In genomic region chr9:96412174-96412913, GRCh38 we compare ENCODE assay signal across 22 cellular contexts. TPM values are rescaled to one million over a fixed set of nuclear protein-coding genes. Genes with fewer than 3 reads are reported as not detected.
DNase-seq lines count a peak whose midpoint lies in the region; ATAC-seq and TF ChIP-seq lines count a peak whose summit lies in the region.
"Had no signal": no experiment of that assay in that cellular context is flagged by ENCODE, and none has a peak within 500 bp of the region (broad histone marks: within the 10 kb centered on the region; RNA-seq: fewer than 3 reads in every experiment).

No MANE protein-coding gene starts in this region.

- H3K9ac ChIP-seq in HUES48 (ENCODE audit: low read depth, low read length), result no peak overlapping the region
- H3K9ac ChIP-seq: parathyroid adenoma had no signal

- H3K9me3 Mint-ChIP-seq in activated CD8-positive, alpha-beta memory T cell treated with anti-CD3 and anti-CD28 coated beads, Interleukin-2, amount 10 ng/mL, durations not matched to agents 7 days and 5 days (ENCODE audit: low read depth), result no peaks in the 10 kb centered on the region
- no peaks in the 10 kb centered on the region for H3K9me3 Mint-ChIP-seq in activated T-helper 1 cell treated with anti-CD3 and anti-CD28 coated beads, Interleukin-12 subunit alpha, Interleukin-12 subunit beta, Interleukin-2, Interleukin-4 antibody, amounts not matched to agents 30 ng/mL and 10 ng/mL and 1 ng/mL, durations not matched to agents 14 hours and 24 hours and 36 hours
- H3K9me3 Mint-ChIP-seq: natural killer cell had no signal

- H3K27ac ChIP-seq in HUES48 (ENCODE audit: low read depth, low read length) (peak overlapping the region; percentile 43), adrenal gland (no peak overlapping the region)
- H3K27ac ChIP-seq: parathyroid adenoma, right lobe of liver, SJCRH30 had no signal

- H3K27me3 ChIP-seq in HUES48 (ENCODE audit: control insufficient read depth, insufficient read depth, low read length), result no peaks in the 10 kb centered on the region
- no peaks in the 10 kb centered on the region for H3K27me3 ChIP-seq in adrenal gland
- H3K27me3 ChIP-seq: heart right ventricle, right lobe of liver, SJCRH30, transverse colon had no signal

- no peak overlapping the region for H3K4me3 Mint-ChIP-seq in activated CD8-positive, alpha-beta memory T cell treated with anti-CD3 and anti-CD28 coated beads, Interleukin-2, amount 10 ng/mL, durations not matched to agents 7 days and 5 days
- no peak overlapping the region for H3K4me3 Mint-ChIP-seq in activated T-helper 1 cell treated with anti-CD3 and anti-CD28 coated beads, Interleukin-12 subunit alpha, Interleukin-12 subunit beta, Interleukin-2, Interleukin-4 antibody, amounts not matched to agents 30 ng/mL and 10 ng/mL and 1 ng/mL, durations not matched to agents 14 hours and 24 hours and 36 hours
- H3K4me3 Mint-ChIP-seq: natural killer cell had no signal

- 88 to 90% (median 89%) methylated on average over 8 of the region's 8 CpGs for WGBS in adrenal gland, 4 donors

- CTCF ChIA-PET in activated CD8-positive, alpha-beta memory T cell treated with anti-CD3 and anti-CD28 coated beads, Interleukin-2, amount 10 ng/mL, durations not matched to agents 7 days and 5 days (lab: Charles Lee), result interaction anchor here (1.1 kb wide), 1 partner anchor 30 kb away, joined by 4 read pairs; no protein-coding TSS in a partner anchor

- no peak for TF ChIP-seq POLR2A in adrenal gland (IDR thresholded peaks at IDR 0.05)

- H3K4me3 ChIP-seq in HUES48 (ENCODE audit: low read depth, low read length), result no peak overlapping the region
- no peak overlapping the region for H3K4me3 ChIP-seq in adrenal gland
- H3K4me3 ChIP-seq: heart right ventricle, right lobe of liver, SJCRH30, transverse colon had no signal

- H3K36me3 ChIP-seq in HUES48 (ENCODE audit: control insufficient read depth, insufficient read depth, low read length) (peaks cover 11% of the 10 kb centered on the region), adrenal gland (replicated peaks in 1 of 2) (no peaks in the 10 kb centered on the region)
- H3K36me3 ChIP-seq: heart right ventricle, right lobe of liver, transverse colon had no signal

- DNase-seq in activated CD8-positive, alpha-beta memory T cell treated with anti-CD3 and anti-CD28 coated beads, Interleukin-2, amount 10 ng/mL, durations not matched to agents 7 days and 5 days, result no peak
- no peak for DNase-seq in activated CD8-positive, alpha-beta memory T cell treated with anti-CD3 and anti-CD28 coated beads, Interleukin-2, amount 50 U/mL, for 48 hours
- no peak for DNase-seq in activated T-helper 1 cell treated with anti-CD3 and anti-CD28 coated beads, Interleukin-12 subunit alpha, Interleukin-12 subunit beta, Interleukin-2, Interleukin-4 antibody, amounts not matched to agents 30 ng/mL and 10 ng/mL and 1 ng/mL, durations not matched to agents 14 hours and 24 hours and 36 hours (ENCODE audit: low spot score)
- DNase-seq in pons (ENCODE audit: low spot score) (peak; percentile 14), adrenal gland (no peak), NCI-H2196 (lab: John Stamatoyannopoulos, UW; ENCODE audit: unreplicated experiment) (no peak), NOMO-1 (lab: John Stamatoyannopoulos, UW; ENCODE audit: unreplicated experiment in 2 of 2) (no peak)
- DNase-seq: activated effector memory CD4-positive, alpha-beta T cell treated with Interleukin-2 at 50 U/mL for 16 hours; aorta; GOT3; heart right ventricle; mesendoderm; natural killer cell; NCI-H446 treated with DMSO at 0.1 percent for 48 hours; right lobe of liver; SJCRH30; T-helper 9 cell; transverse colon had no signal

- no peak for ATAC-seq in activated CD8-positive, alpha-beta memory T cell treated with anti-CD3 and anti-CD28 coated beads, Interleukin-2, amount 10 ng/mL, durations not matched to agents 7 days and 5 days
- ATAC-seq: activated CD4-positive, CD25-positive, alpha-beta regulatory T cell treated with anti-CD3 and anti-CD28 coated beads, Interleukin-2, amount 50 U/mL, for 24 hours; heart right ventricle; HepG2; natural killer cell; right lobe of liver had no signal

- peaks cover 45% of the 10 kb centered on the region for H3K36me3 Mint-ChIP-seq in activated CD8-positive, alpha-beta memory T cell treated with anti-CD3 and anti-CD28 coated beads, Interleukin-2, amount 10 ng/mL, durations not matched to agents 7 days and 5 days
- peaks cover 17% of the 10 kb centered on the region for H3K36me3 Mint-ChIP-seq in activated T-helper 1 cell treated with anti-CD3 and anti-CD28 coated beads, Interleukin-12 subunit alpha, Interleukin-12 subunit beta, Interleukin-2, Interleukin-4 antibody, amounts not matched to agents 30 ng/mL and 10 ng/mL and 1 ng/mL, durations not matched to agents 14 hours and 24 hours and 36 hours (ENCODE audit: low read depth)
- H3K36me3 Mint-ChIP-seq: natural killer cell had no signal

- intact Hi-C loops in activated T-helper 1 cell treated with anti-CD3 and anti-CD28 coated beads, Interleukin-12 subunit alpha, Interleukin-12 subunit beta, Interleukin-2, Interleukin-4 antibody, amounts not matched to agents 30 ng/mL and 10 ng/mL and 1 ng/mL, durations not matched to agents 14 hours and 24 hours and 36 hours (cut with micrococcal nuclease), result loop anchor here (2.0 to 10.0 kb wide), 3 partner anchors 14 to 622 kb away; partner anchors contain the start of gene CTSV
- intact Hi-C loops in adrenal gland (cut with DNase I), result no loop called here

- peaks cover 61% of the 10 kb centered on the region for H3K4me1 Mint-ChIP-seq in activated CD8-positive, alpha-beta memory T cell treated with anti-CD3 and anti-CD28 coated beads, Interleukin-2, amount 10 ng/mL, durations not matched to agents 7 days and 5 days
- peaks cover 60% of the 10 kb centered on the region for H3K4me1 Mint-ChIP-seq in activated T-helper 1 cell treated with anti-CD3 and anti-CD28 coated beads, Interleukin-12 subunit alpha, Interleukin-12 subunit beta, Interleukin-2, Interleukin-4 antibody, amounts not matched to agents 30 ng/mL and 10 ng/mL and 1 ng/mL, durations not matched to agents 14 hours and 24 hours and 36 hours (ENCODE audit: low read depth)

- H3K9me3 ChIP-seq in HUES48 (ENCODE audit: control insufficient read depth, insufficient read depth, low read length), result no peaks in the 10 kb centered on the region
- no peaks in the 10 kb centered on the region for H3K9me3 ChIP-seq in adrenal gland (replicated peaks in 1 of 3)
- H3K9me3 ChIP-seq: heart right ventricle, right lobe of liver, SJCRH30, transverse colon had no signal

- H3K4me1 ChIP-seq in HUES48 (ENCODE audit: control insufficient read depth, insufficient read depth, low read length), result peaks cover 33% of the 10 kb centered on the region
- peaks cover 4 to 7% of the 10 kb centered on the region in 2 donors for H3K4me1 ChIP-seq in adrenal gland (replicated peaks in 1 of 2)
- H3K4me1 ChIP-seq: SJCRH30 had no signal

- no peaks in the 10 kb centered on the region for H3K27me3 Mint-ChIP-seq in activated CD8-positive, alpha-beta memory T cell treated with anti-CD3 and anti-CD28 coated beads, Interleukin-2, amount 10 ng/mL, durations not matched to agents 7 days and 5 days
- no peaks in the 10 kb centered on the region for H3K27me3 Mint-ChIP-seq in activated T-helper 1 cell treated with anti-CD3 and anti-CD28 coated beads, Interleukin-12 subunit alpha, Interleukin-12 subunit beta, Interleukin-2, Interleukin-4 antibody, amounts not matched to agents 30 ng/mL and 10 ng/mL and 1 ng/mL, durations not matched to agents 14 hours and 24 hours and 36 hours (ENCODE audit: insufficient read depth)

- peak overlapping the region; percentile 52 for H3K27ac Mint-ChIP-seq in activated CD8-positive, alpha-beta memory T cell treated with anti-CD3 and anti-CD28 coated beads, Interleukin-2, amount 10 ng/mL, durations not matched to agents 7 days and 5 days
- peak overlapping the region; percentile 16 for H3K27ac Mint-ChIP-seq in activated T-helper 1 cell treated with anti-CD3 and anti-CD28 coated beads, Interleukin-12 subunit alpha, Interleukin-12 subunit beta, Interleukin-2, Interleukin-4 antibody, amounts not matched to agents 30 ng/mL and 10 ng/mL and 1 ng/mL, durations not matched to agents 14 hours and 24 hours and 36 hours

- TF ChIP-seq CTCF in adrenal gland (IDR thresholded peaks at IDR 0.05), result no peak

RNA-seq across cellular contexts. Expression of gene ZNF367, which starts 5.8 kb away (rescaled TPM):
- 10 to 100 TPM; 31.2 to 36.3 TPM for total RNA-seq in activated CD8-positive, alpha-beta memory T cell treated with anti-CD3 and anti-CD28 coated beads, Interleukin-2, amount 10 ng/mL, durations not matched to agents 7 days and 5 days
- 21.8 and 22.0 TPM in 2 replicates for total RNA-seq in activated T-helper 1 cell treated with anti-CD3 and anti-CD28 coated beads, Interleukin-12 subunit alpha, Interleukin-12 subunit beta, Interleukin-2, Interleukin-4 antibody, amounts not matched to agents 30 ng/mL and 10 ng/mL and 1 ng/mL, durations not matched to agents 14 hours and 24 hours and 36 hours
- 1 to 10 TPM in 5 of 8 donors, under 1 TPM in 3; 0.35 to 1.6 (median 1.2) TPM for total RNA-seq in adrenal gland
- polyA plus RNA-seq in adrenal gland, result 1 to 10 TPM in 1 of 3 donors, under 1 TPM in 2; 0.24 to 3.0 (median 0.37) TPM

RNA-seq across cellular contexts. Expression of gene SLC35D2, which starts 28.8 kb away (rescaled TPM):
- total RNA-seq in activated CD8-positive, alpha-beta memory T cell treated with anti-CD3 and anti-CD28 coated beads, Interleukin-2, amount 10 ng/mL, durations not matched to agents 7 days and 5 days, result 1 to 10 TPM; 5.3 to 6.7 TPM
- total RNA-seq in activated T-helper 1 cell treated with anti-CD3 and anti-CD28 coated beads, Interleukin-12 subunit alpha, Interleukin-12 subunit beta, Interleukin-2, Interleukin-4 antibody, amounts not matched to agents 30 ng/mL and 10 ng/mL and 1 ng/mL, durations not matched to agents 14 hours and 24 hours and 36 hours, result 7.9 and 8.5 TPM in 2 replicates
- total RNA-seq in adrenal gland, result 10 to 100 TPM in 6 of 8 donors, 1 to 10 TPM in 2; 6.9 to 20.8 (median 16.5) TPM
- polyA plus RNA-seq in adrenal gland, result 10 to 100 TPM; 10.4 to 12.3 (median 11.9) TPM

RNA-seq across cellular contexts. Expression of gene HABP4, which starts 37.6 kb away (rescaled TPM):
- total RNA-seq in activated CD8-positive, alpha-beta memory T cell treated with anti-CD3 and anti-CD28 coated beads, Interleukin-2, amount 10 ng/mL, durations not matched to agents 7 days and 5 days, result 10 to 100 TPM in 1 of 2 experiments, 1 to 10 TPM in 1; 7.7 to 11.6 TPM
- total RNA-seq in activated T-helper 1 cell treated with anti-CD3 and anti-CD28 coated beads, Interleukin-12 subunit alpha, Interleukin-12 subunit beta, Interleukin-2, Interleukin-4 antibody, amounts not matched to agents 30 ng/mL and 10 ng/mL and 1 ng/mL, durations not matched to agents 14 hours and 24 hours and 36 hours, result 10.8 and 11.1 TPM in 2 replicates
- 10 to 100 TPM in 3 of 8 donors, 1 to 10 TPM in 5; 5.8 to 17.4 (median 9.6) TPM for total RNA-seq in adrenal gland
- 10 to 100 TPM; 14.9 to 22.4 (median 16.5) TPM for polyA plus RNA-seq in adrenal gland
